9 cellular contexts compared by ENCODE assay signal in genomic region chr10:77801474-77802238, GRCh38.
A peak's percentile ranks its signal among the peaks of the same experiment; 100 is the strongest.
DNase-seq lines count a peak whose midpoint lies in the region; ATAC-seq, FAIRE-seq and TF ChIP-seq lines count a peak whose summit lies in the region.
"Had no signal": no experiment of that assay in that cellular context is flagged by ENCODE, and none has a peak within 500 bp of the region (broad histone marks: within the 10 kb centered on the region; RNA-seq: fewer than 3 reads in every experiment).

No MANE protein-coding gene starts in this region.

- H3K9me3 Mint-ChIP-seq in activated T-cell treated with anti-CD3 and anti-CD28 coated beads, Interleukin-2, amount 50 U/mL, for 4 hours = no peaks in the 10 kb centered on the region
- H3K9me3 Mint-ChIP-seq in natural killer cell = no peaks in the 10 kb centered on the region
- H3K9me3 Mint-ChIP-seq: dendritic cell treated with granulocyte-macrophage colony-stimulating factor and Interleukin-4, amounts not matched to agents 40 ng/mL and 50 ng/mL, for 4 days had no signal

- intact Hi-C loops in natural killer cell (cut with micrococcal nuclease) (no loop called here), esophagus squamous epithelium (cut with DNase I) (no loop called here), uterus (cut with DNase I; ENCODE audit: low total_unique reads) (no loop called here)

- peaks cover 21% of the 10 kb centered on the region for H3K4me1 Mint-ChIP-seq in activated T-cell treated with anti-CD3 and anti-CD28 coated beads, Interleukin-2, amount 50 U/mL, for 4 hours (ENCODE audit: low read depth)
- peaks cover 36 to 46% of the 10 kb centered on the region in 2 donors for H3K4me1 Mint-ChIP-seq in natural killer cell

- peak; percentile 27 for FAIRE-seq in GM12892 (lab: Jason Lieb, UNC)

- ATAC-seq in HG02981 (IDR thresholded peaks at IDR 0.05; ENCODE audit: unreplicated experiment) = peak; percentile 72
- peak; percentile 78 to 91 for ATAC-seq in activated T-cell treated with anti-CD3 and anti-CD28 coated beads, Interleukin-2, amount 50 U/mL, for 4 hours
- ATAC-seq in natural killer cell = peak; percentile 79 to 84 (median 81)

- TF ChIP-seq POLR2A in GM12892 (IDR thresholded peaks at IDR 0.05; ENCODE audit: low read depth, low read length) (no peak), esophagus squamous epithelium (IDR thresholded peaks at IDR 0.05) (no peak), uterus (IDR thresholded peaks at IDR 0.05) (no peak)

- H3K9me3 ChIP-seq in esophagus squamous epithelium = no peaks in the 10 kb centered on the region
- no peaks in the 10 kb centered on the region for H3K9me3 ChIP-seq in uterus

- H3K36me3 Mint-ChIP-seq in activated T-cell treated with anti-CD3 and anti-CD28 coated beads, Interleukin-2, amount 50 U/mL, for 4 hours (ENCODE audit: insufficient read depth) = no peaks in the 10 kb centered on the region
- H3K36me3 Mint-ChIP-seq in natural killer cell = peaks cover 19% of the 10 kb centered on the region

- no peak for DNase-seq in GM12892 (ENCODE audit: insufficient read length)
- DNase-seq in activated T-cell treated with anti-CD3 and anti-CD28 coated beads, Interleukin-2, amount 50 U/mL, for 4 hours = peak; percentile 25
- peak; percentile 40 for DNase-seq in natural killer cell
- DNase-seq in esophagus squamous epithelium (lab: John Stamatoyannopoulos, UW) = no peak
- DNase-seq in mesenteric fat pad (ENCODE audit: low spot score) = no peak
- DNase-seq in GM13976 (ENCODE audit: low spot score) = no peak
- no peak for DNase-seq in uterus

- H3K4me3 Mint-ChIP-seq in activated T-cell treated with anti-CD3 and anti-CD28 coated beads, Interleukin-2, amount 50 U/mL, for 4 hours = no peak overlapping the region
- peak overlapping the region; percentile 60 for H3K4me3 Mint-ChIP-seq in natural killer cell
- H3K4me3 Mint-ChIP-seq: dendritic cell treated with granulocyte-macrophage colony-stimulating factor and Interleukin-4, amounts not matched to agents 40 ng/mL and 50 ng/mL, for 4 days had no signal

- peak overlapping the region; percentile 55 to 64 for H3K27ac Mint-ChIP-seq in natural killer cell
- H3K27ac Mint-ChIP-seq: dendritic cell treated with granulocyte-macrophage colony-stimulating factor and Interleukin-4, amounts not matched to agents 40 ng/mL and 50 ng/mL, for 4 days had no signal

- H3K27me3 ChIP-seq in esophagus squamous epithelium (no peaks in the 10 kb centered on the region), uterus (no peaks in the 10 kb centered on the region)

- TF ChIP-seq CTCF in natural killer cell (IDR thresholded peaks at IDR 0.05) (no peak), esophagus squamous epithelium (IDR thresholded peaks at IDR 0.05) (no peak), GM13976 (IDR thresholded peaks at IDR 0.05; ENCODE audit: borderline replicate concordance, control extremely low read depth, extremely low read depth, insufficient read depth, missing control alignments) (no peak), uterus (IDR thresholded peaks at IDR 0.05) (no peak)

- H3K27ac ChIP-seq in esophagus squamous epithelium (peak overlapping the region in 2 of 4 donors; percentile 46 to 57), uterus (no peak overlapping the region)

- WGBS in esophagus squamous epithelium, 2 donors = 67 to 72% methylated on average over 14 of the region's 14 CpGs

- H3K4me3 ChIP-seq in esophagus squamous epithelium = no peak overlapping the region
- H3K4me3 ChIP-seq in uterus = no peak overlapping the region

- H3K4me1 ChIP-seq in esophagus squamous epithelium = peaks cover 0 to 13% (median 6%) of the 10 kb centered on the region in 3 donors
- no peaks in the 10 kb centered on the region for H3K4me1 ChIP-seq in uterus

- in situ Hi-C loops in GM13976 (cut with MboI; ENCODE audit: low sequenced_read_pairs, unreplicated experiment) = no loop called here

- no peaks in the 10 kb centered on the region for H3K27me3 Mint-ChIP-seq in activated T-cell treated with anti-CD3 and anti-CD28 coated beads, Interleukin-2, amount 50 U/mL, for 4 hours (ENCODE audit: low read depth)
- no peaks in the 10 kb centered on the region for H3K27me3 Mint-ChIP-seq in natural killer cell (ENCODE audit: low read depth in 2 of 2)
- H3K27me3 Mint-ChIP-seq: dendritic cell treated with granulocyte-macrophage colony-stimulating factor and Interleukin-4, amounts not matched to agents 40 ng/mL and 50 ng/mL, for 4 days had no signal

- H3K36me3 ChIP-seq in esophagus squamous epithelium (peaks cover 11 to 98% (median 40%) of the 10 kb centered on the region in 3 donors), uterus (no peaks in the 10 kb centered on the region)

Comparison
In these comparisons a context has a peak if more than half of its experiments do, and no peak if none do; other contexts are left out.
1. DNase-seq: peak in activated T-cell treated with anti-CD3 and anti-CD28 coated beads, Interleukin-2, amount 50 U/mL, for 4 hours (single experiment) and natural killer cell (single experiment); none in GM12892 (single experiment), esophagus squamous epithelium (single experiment), mesenteric fat pad (single experiment), GM13976 (single experiment) and uterus (0 of 2).
2. Peak in every context shown above with its lines, with median percentiles within 50 percentile points of each other: ATAC-seq.